ENCODE assay signal across 1 cellular context in the genomic region with DNA sequence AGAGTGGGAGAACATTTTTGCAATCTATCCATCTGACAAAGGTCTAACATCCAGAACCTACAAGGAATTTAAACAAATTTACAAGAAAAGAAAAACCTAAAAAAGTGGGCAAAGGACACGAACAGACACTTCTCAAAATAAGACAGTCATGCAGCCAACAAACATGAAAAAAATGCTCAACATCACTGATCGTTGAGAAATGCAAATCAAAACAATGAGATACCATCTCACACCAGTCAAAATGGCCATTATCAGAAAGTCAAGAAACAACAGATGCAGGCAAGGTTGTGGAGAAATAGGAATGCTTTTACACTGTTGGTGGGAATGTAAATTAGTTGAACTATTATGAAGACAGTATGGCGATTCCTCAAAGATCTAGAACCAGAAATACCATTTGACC.
A peak's percentile ranks its signal among the peaks of the same experiment; 100 is the strongest.
TF ChIP-seq lines count a peak whose summit lies in the region.

No MANE protein-coding gene starts in this region.

TF ChIP-seq in SK-N-SH treated with all-trans-retinoic acid at 6 μM for 48 hours, 23 proteins besides CTCF, POLR2A, EP300 and RAD21:
- 0 out of 2 replicates have a peak, but pooled peaks have one; percentile 48 for TF ChIP-seq TCF4 (CRISPR knock-in tag; IDR thresholded peaks at IDR 0.05; ENCODE audit: borderline replicate concordance)
